Comparison of ENCODE assay signal across 10 cellular contexts in the genomic region with DNA sequence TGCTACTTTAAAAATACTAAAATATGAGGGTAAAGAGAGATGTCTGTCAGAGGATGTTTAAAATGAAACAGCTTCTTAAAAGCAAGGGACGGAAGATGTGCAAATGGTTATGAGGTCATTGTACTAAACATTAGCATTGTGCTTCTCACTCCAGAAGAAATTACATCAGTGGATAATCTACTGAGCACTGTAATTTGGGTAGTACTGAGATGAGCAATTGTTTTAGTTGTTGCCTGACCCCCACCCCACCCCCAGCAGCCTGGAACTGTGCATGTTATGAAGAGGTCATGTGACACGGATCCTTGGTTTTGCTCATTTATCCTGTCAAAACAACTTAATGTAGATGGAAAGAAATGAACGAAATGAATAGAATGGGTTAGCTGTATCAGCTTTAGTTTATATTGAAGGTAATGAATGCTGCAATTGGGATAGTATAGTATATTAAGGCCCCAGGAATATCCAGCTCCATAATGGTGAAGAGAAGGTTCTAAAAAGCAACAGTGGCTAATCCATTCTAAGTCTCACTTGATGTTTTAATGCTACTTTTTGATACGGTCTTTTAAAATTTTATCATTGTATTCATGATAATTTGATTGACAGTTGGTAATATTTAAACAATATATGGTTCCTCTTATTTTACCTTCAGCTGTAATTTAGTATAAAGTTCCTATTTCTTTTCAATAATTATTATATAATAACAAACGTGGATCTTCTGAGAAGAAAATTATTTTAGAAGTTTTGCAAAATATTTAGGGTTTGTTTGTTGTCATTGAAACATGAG. TPM values are rescaled to one million over a fixed set of nuclear protein-coding genes. Genes with fewer than 3 reads are reported as not detected.
DNase-seq lines count a peak whose midpoint lies in the region; ATAC-seq and TF ChIP-seq lines count a peak whose summit lies in the region.
"Had no signal": no experiment of that assay in that cellular context is flagged by ENCODE, and none has a peak within 500 bp of the region (broad histone marks: within the 10 kb centered on the region; RNA-seq: fewer than 3 reads in every experiment).

No MANE protein-coding gene starts in this region.

- no peak for ATAC-seq in GM19328 (IDR thresholded peaks at IDR 0.05; ENCODE audit: unreplicated experiment)

- H3K4me3 ChIP-seq in fibroblast of mammary gland (ENCODE audit: control insufficient read depth, low read depth, low read length) = no peak overlapping the region
- H3K4me3 ChIP-seq: heart left ventricle had no signal

- TF ChIP-seq CTCF in fibroblast of mammary gland (conservative IDR thresholded peaks at IDR 0.05; ENCODE audit: control insufficient read depth, insufficient read depth, low read depth, low read length) = no peak

- peak; percentile 68 for DNase-seq in stimulated activated naive CD4-positive, alpha-beta T cell treated with Interleukin-2 at 50 U/mL for 16 hours (lab: John Stamatoyannopoulos, UW)
- no peak for DNase-seq in stimulated activated naive CD4-positive, alpha-beta T cell (lab: John Stamatoyannopoulos, UW)
- DNase-seq in SK-MEL-5 (ENCODE audit: low read depth, low spot score) = peak; percentile 21
- DNase-seq in fibroblast of mammary gland (ENCODE audit: low read depth) = peak; percentile 35
- DNase-seq in SKM-1 (lab: John Stamatoyannopoulos, UW; ENCODE audit: unreplicated experiment) = no peak
- DNase-seq in NCI-H2227 (lab: John Stamatoyannopoulos, UW; ENCODE audit: unreplicated experiment) = no peak
- DNase-seq in KG1 (lab: John Stamatoyannopoulos, UW) = no peak
- DNase-seq: heart left ventricle, nephron progenitor cell had no signal

- in situ Hi-C loops in SK-MEL-5 (cut with HindIII; ENCODE audit: low pct_unique_long_range_greater_than_20kb, low sequenced_read_pairs) = no loop called here

RNA-seq across cellular contexts. Expression of gene WNK1, which starts 58.4 kb away (rescaled TPM):
- total RNA-seq in SK-MEL-5 (2014; rRNA removed; shearing (Covaris generic)) = 41.1 and 46.5 TPM in 2 replicates
- 50.7 and 85.8 TPM in 2 replicates for polyA plus RNA-seq in SK-MEL-5 (2015; cell fraction: cytosol; rRNA removed)
- 44.0 and 47.8 TPM in 2 replicates for polyA plus RNA-seq in SK-MEL-5 (2015; cell fraction: nucleus; rRNA removed)

Comparison
In these comparisons a context has a peak if more than half of its experiments do, and no peak if none do; other contexts are left out.
1. DNase-seq: peak in stimulated activated naive CD4-positive, alpha-beta T cell treated with Interleukin-2 at 50 U/mL for 16 hours (single experiment), SK-MEL-5 (single experiment) and fibroblast of mammary gland (single experiment); none in stimulated activated naive CD4-positive, alpha-beta T cell (0 of 6), SKM-1 (single experiment), NCI-H2227 (single experiment) and KG1 (single experiment).